In the genomic region with DNA sequence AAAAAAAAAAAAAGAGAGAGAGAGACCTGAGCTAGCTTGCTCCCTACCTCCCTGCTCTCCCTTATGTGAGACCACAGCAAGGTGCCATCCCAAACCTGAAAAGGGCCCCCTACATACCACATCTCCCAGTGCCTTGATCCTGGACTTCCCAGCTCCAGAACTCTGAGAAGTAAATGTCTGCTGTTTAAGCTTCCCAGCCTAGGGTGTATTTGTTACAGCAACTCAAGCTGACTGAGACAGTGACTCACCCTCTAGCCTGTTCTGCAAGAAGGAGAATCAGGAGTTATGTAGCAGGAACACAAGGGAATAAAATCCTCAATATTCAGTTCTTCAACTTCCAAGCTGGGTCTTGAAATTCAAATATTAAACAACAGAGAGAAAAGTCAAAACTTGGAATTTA, we compare ENCODE assay signal across 26 cellular contexts. TPM values are rescaled to one million over a fixed set of nuclear protein-coding genes. Genes with fewer than 3 reads are reported as not detected.
"Had no signal": no experiment of that assay in that cellular context is flagged by ENCODE, and none has a peak within 500 bp of the region (broad histone marks: within the 10 kb centered on the region; RNA-seq: fewer than 3 reads in every experiment).

No MANE protein-coding gene starts in this region.

- H3K4me3 Mint-ChIP-seq: activated naive CD8-positive, alpha-beta T cell; activated T-cell treated with anti-CD3 and anti-CD28 coated beads, Interleukin-2, amount 50 U/mL, for 4 hours; memory B cell; stimulated activated naive B cell treated with anti-CD40 and anti-IgM and Interleukin-4, amounts not matched to agents 10 μg/mL and 1 μg/mL and 100 μg/mL, for 72 hours had no signal

- H3K4me1 ChIP-seq: uterus had no signal

- H3K36me3 ChIP-seq: adrenal gland, transverse colon, uterus had no signal

- H3K27me3 ChIP-seq: transverse colon, uterus had no signal

- H3K9me3 Mint-ChIP-seq: activated T-cell treated with anti-CD3 and anti-CD28 coated beads, Interleukin-2, amount 50 U/mL, for 4 hours; activated T-helper 2 cell treated with anti-CD3 and anti-CD28 coated beads, Interferon-gamma antibody, Interleukin-2, Interleukin-4, amounts not matched to agents 10 μg/mL and 5 μg/mL and 100 μg/mL, durations not matched to agents 14 hours and 24 hours and 36 hours; memory B cell; stimulated activated naive B cell treated with anti-CD40 and anti-IgM and Interleukin-4, amounts not matched to agents 10 μg/mL and 1 μg/mL and 100 μg/mL, for 72 hours had no signal

- H3K27ac ChIP-seq: adrenal gland, transverse colon, uterus had no signal

- H3K36me3 Mint-ChIP-seq: activated naive CD8-positive, alpha-beta T cell; memory B cell; stimulated activated naive B cell treated with anti-CD40 and anti-IgM and Interleukin-4, amounts not matched to agents 10 μg/mL and 1 μg/mL and 100 μg/mL, for 72 hours had no signal

- ATAC-seq: activated T-cell treated with anti-CD3 and anti-CD28 coated beads, Interleukin-2, amount 50 U/mL, for 4 hours; stimulated activated naive B cell treated with anti-CD40 and anti-IgM and Interleukin-4, amounts not matched to agents 10 μg/mL and 1 μg/mL and 100 μg/mL, for 72 hours had no signal

- H3K9me3 ChIP-seq: adrenal gland, transverse colon, uterus had no signal

- H3K4me3 ChIP-seq: adrenal gland, transverse colon, uterus had no signal

- DNase-seq: activated CD4-positive, alpha-beta T cell treated with anti-CD3 and anti-CD28 coated beads for 1 hour; activated CD4-positive, alpha-beta T cell treated with anti-CD3 and anti-CD28 coated beads, Interleukin-2, amount 50 U/mL, for 1 hour; activated CD8-positive, alpha-beta memory T cell treated with anti-CD3 and anti-CD28 coated beads for 24 hours; activated CD8-positive, alpha-beta memory T cell treated with anti-CD3 and anti-CD28 coated beads, Interleukin-2, amount 50 U/mL, for 4 hours; activated naive CD4-positive, alpha-beta T cell; activated T-cell treated with anti-CD3 and anti-CD28 coated beads, Interleukin-2, amount 50 U/mL, for 4 hours; adrenal gland; cerebellar nuclear complex; cortex of kidney; glutamatergic neuron; hypothalamus; nucleus accumbens; posterior cingulate gyrus; stimulated activated CD4-positive, alpha-beta T cell treated with anti-CD3 and anti-CD28 coated beads, Interleukin-2, amount 100 ng/mL, for 48 hours; stimulated activated CD8-positive, alpha-beta memory T cell treated with anti-CD3 and anti-CD28 coated beads, Interleukin-4, amount 100 ng/mL, for 48 hours; stimulated activated naive B cell treated with anti-CD40 and anti-IgM and Interleukin-4, amounts not matched to agents 10 μg/mL and 1 μg/mL and 100 μg/mL, for 72 hours; T-helper 1 cell; transverse colon; uterus had no signal

- H3K27ac Mint-ChIP-seq: activated naive CD8-positive, alpha-beta T cell; activated T-helper 2 cell treated with anti-CD3 and anti-CD28 coated beads, Interferon-gamma antibody, Interleukin-2, Interleukin-4, amounts not matched to agents 10 μg/mL and 5 μg/mL and 100 μg/mL, durations not matched to agents 14 hours and 24 hours and 36 hours; memory B cell; stimulated activated naive B cell treated with anti-CD40 and anti-IgM and Interleukin-4, amounts not matched to agents 10 μg/mL and 1 μg/mL and 100 μg/mL, for 72 hours had no signal

RNA-seq across cellular contexts. Expression of a gene that starts 52.1 kb away (rescaled TPM):
- total RNA-seq: activated T-cell treated with anti-CD3 and anti-CD28 coated beads, Interleukin-2, amount 50 U/mL, for 4 hours; activated T-helper 2 cell treated with anti-CD3 and anti-CD28 coated beads, Interferon-gamma antibody, Interleukin-2, Interleukin-4, amounts not matched to agents 10 μg/mL and 5 μg/mL and 100 μg/mL, durations not matched to agents 14 hours and 24 hours and 36 hours; adrenal gland; epithelial cell of proximal tubule; fibroblast of lung; frontal cortex; temporal lobe had no signal
- polyA plus RNA-seq: adrenal gland, fibroblast of lung had no signal
